Comparison of ENCODE assay signal across 36 cellular contexts in the genomic region with DNA sequence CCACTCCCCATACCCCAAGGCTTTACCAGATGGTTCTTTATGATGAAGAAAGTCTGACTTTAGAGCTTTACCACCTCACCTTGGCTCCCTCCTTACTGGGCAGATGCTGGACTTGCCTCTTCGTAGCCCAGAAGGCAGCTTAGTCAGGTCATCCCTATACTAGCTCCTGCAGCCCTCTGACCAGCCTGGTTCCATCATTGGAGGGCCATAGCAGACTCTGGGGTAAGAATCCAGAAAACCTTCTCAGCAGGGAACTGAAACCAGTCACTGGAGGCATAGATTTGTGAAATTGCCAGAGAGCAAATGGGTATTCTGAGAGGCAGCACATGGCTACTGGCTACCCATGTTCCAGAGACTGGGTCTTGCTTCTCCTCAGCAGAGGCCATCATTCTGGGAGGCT. TPM values are rescaled to one million over a fixed set of nuclear protein-coding genes. Genes with fewer than 3 reads are reported as not detected.
DNase-seq lines count a peak whose midpoint lies in the region; ATAC-seq and TF ChIP-seq lines count a peak whose summit lies in the region.
"Had no signal": no experiment of that assay in that cellular context is flagged by ENCODE, and none has a peak within 500 bp of the region (broad histone marks: within the 10 kb centered on the region; RNA-seq: fewer than 3 reads in every experiment).

No MANE protein-coding gene starts in this region.

- no peak overlapping the region for H3K4me3 ChIP-seq in testis
- no peak overlapping the region for H3K4me3 ChIP-seq in upper lobe of right lung
- no peak overlapping the region for H3K4me3 ChIP-seq in body of pancreas
- H3K4me3 ChIP-seq: A549; BLaER1; BLaER1 treated with 17β-estradiol and CSF1 and Interleukin-3, amounts not matched to agents 10 nM and 100 nM had no signal

- ATAC-seq in upper lobe of right lung (no peak), GM19452 (IDR thresholded peaks at IDR 0.05; ENCODE audit: unreplicated experiment) (no peak), body of pancreas (no peak)
- ATAC-seq: A549; CD8-positive, alpha-beta T cell had no signal

- peaks cover 2% of the 10 kb centered on the region for H3K36me3 Mint-ChIP-seq in osteocyte (ENCODE audit: unreplicated experiment)
- H3K36me3 Mint-ChIP-seq: CD14-positive monocyte; CD4-positive, alpha-beta memory T cell; CD4-positive, CD25-positive, alpha-beta regulatory T cell; CD8-positive, alpha-beta memory T cell; CD8-positive, alpha-beta T cell had no signal

- peak; percentile 30 for DNase-seq in osteocyte (ENCODE audit: extremely low spot score, unreplicated experiment)
- DNase-seq in testis = peak; percentile 1
- DNase-seq in upper lobe of right lung = peak; percentile 2
- peak; percentile 22 for DNase-seq in ureter (ENCODE audit: low spot score)
- DNase-seq in caudate nucleus (lab: John Stamatoyannopoulos, UW) = no peak
- no peak for DNase-seq in NCI-H1048 (lab: John Stamatoyannopoulos, UW)
- DNase-seq in body of pancreas = no peak
- DNase-seq: 8988T; ACHN; AML-193; BE2C; C1 segment of cervical spinal cord; Caco-2; Calu3; CD4-positive, alpha-beta memory T cell; CD4-positive, alpha-beta T cell; CD4-positive, CD25-positive, alpha-beta regulatory T cell; CD8-positive, alpha-beta memory T cell; CD8-positive, alpha-beta T cell; COR-L47; DMS 273 treated with DMSO at 0.1 percent for 48 hours; DMS153; DMS53; DMS79; DMS79 treated with DMSO at 0.1 percent for 48 hours; DND-41; EL had no signal

- H3K27me3 Mint-ChIP-seq in osteocyte (ENCODE audit: unreplicated experiment) = no peaks in the 10 kb centered on the region
- H3K27me3 Mint-ChIP-seq: B cell; CD4-positive, alpha-beta memory T cell; CD4-positive, CD25-positive, alpha-beta regulatory T cell had no signal

- no peaks in the 10 kb centered on the region for H3K4me1 Mint-ChIP-seq in osteocyte (ENCODE audit: unreplicated experiment)
- H3K4me1 Mint-ChIP-seq: B cell; CD14-positive monocyte; CD4-positive, alpha-beta memory T cell; CD4-positive, CD25-positive, alpha-beta regulatory T cell; CD8-positive, alpha-beta memory T cell had no signal

- H3K27ac Mint-ChIP-seq in osteocyte (ENCODE audit: unreplicated experiment) = no peak overlapping the region
- H3K27ac Mint-ChIP-seq: B cell; CD14-positive monocyte; CD4-positive, alpha-beta memory T cell; CD4-positive, alpha-beta T cell; CD4-positive, CD25-positive, alpha-beta regulatory T cell; CD8-positive, alpha-beta memory T cell; CD8-positive, alpha-beta T cell had no signal

- H3K9me3 ChIP-seq in testis (no peaks in the 10 kb centered on the region), upper lobe of right lung (no peaks in the 10 kb centered on the region), body of pancreas (no peaks in the 10 kb centered on the region)
- H3K9me3 ChIP-seq: BE2C, Caco-2 had no signal

- H3K4me3 Mint-ChIP-seq in osteocyte (ENCODE audit: unreplicated experiment) = no peak overlapping the region
- H3K4me3 Mint-ChIP-seq: B cell; CD14-positive monocyte; CD4-positive, alpha-beta memory T cell; CD4-positive, alpha-beta T cell; CD4-positive, CD25-positive, alpha-beta regulatory T cell; CD8-positive, alpha-beta memory T cell; CD8-positive, alpha-beta T cell had no signal

- H3K36me3 ChIP-seq in testis (ENCODE audit: low read depth, missing control alignments) = no peaks in the 10 kb centered on the region
- H3K36me3 ChIP-seq in upper lobe of right lung = no peaks in the 10 kb centered on the region
- no peaks in the 10 kb centered on the region for H3K36me3 ChIP-seq in body of pancreas (replicated peaks in 1 of 2; ENCODE audit: insufficient read depth in 1 of 2, low read depth in 2 of 2)
- H3K36me3 ChIP-seq: BE2C; BLaER1; BLaER1 treated with 17β-estradiol and CSF1 and Interleukin-3, amounts not matched to agents 10 nM and 100 nM had no signal

- TF ChIP-seq POLR2A in testis (IDR thresholded peaks at IDR 0.05) (no peak), body of pancreas (IDR thresholded peaks at IDR 0.05) (no peak)

- peaks cover 54% of the 10 kb centered on the region for H3K9me3 Mint-ChIP-seq in osteocyte (ENCODE audit: unreplicated experiment)
- H3K9me3 Mint-ChIP-seq: CD4-positive, alpha-beta T cell had no signal

- no peaks in the 10 kb centered on the region for H3K27me3 ChIP-seq in testis
- no peaks in the 10 kb centered on the region for H3K27me3 ChIP-seq in upper lobe of right lung
- no peaks in the 10 kb centered on the region for H3K27me3 ChIP-seq in body of pancreas
- H3K27me3 ChIP-seq: BE2C; BLaER1; BLaER1 treated with 17β-estradiol and CSF1 and Interleukin-3, amounts not matched to agents 10 nM and 100 nM had no signal

- intact Hi-C loops in testis (cut with DNase I; ENCODE audit: low total_unique reads) = no loop called here
- intact Hi-C loops in upper lobe of right lung (cut with DNase I) = no loop called here
- intact Hi-C loops in body of pancreas (cut with DNase I) = no loop called here

- no peak overlapping the region for H3K27ac ChIP-seq in testis
- H3K27ac ChIP-seq in upper lobe of right lung = no peak overlapping the region
- no peak overlapping the region for H3K27ac ChIP-seq in caudate nucleus (ENCODE audit: low read depth, low read length)
- H3K27ac ChIP-seq in body of pancreas = no peak overlapping the region
- H3K27ac ChIP-seq: 22Rv1; A549; BLaER1; BLaER1 treated with 17β-estradiol and CSF1 and Interleukin-3, amounts not matched to agents 10 nM and 100 nM; C4-2B had no signal

- 79 to 82% methylated on average over 1 of the region's 1 CpG for WGBS in testis, 2 donors
- 25 to 58% methylated on average over 1 of the region's 1 CpG for WGBS in body of pancreas, 2 donors

- H3K4me1 ChIP-seq in testis (no peaks in the 10 kb centered on the region), upper lobe of right lung (no peaks in the 10 kb centered on the region), body of pancreas (no peaks in the 10 kb centered on the region)
- H3K4me1 ChIP-seq: A549; BE2C; BLaER1; BLaER1 treated with 17β-estradiol and CSF1 and Interleukin-3, amounts not matched to agents 10 nM and 100 nM; Caco-2 had no signal

- TF ChIP-seq CTCF in osteocyte (IDR thresholded peaks at IDR 0.05) (no peak), testis (IDR thresholded peaks at IDR 0.05) (no peak), upper lobe of right lung (IDR thresholded peaks at IDR 0.05) (no peak), body of pancreas (IDR thresholded peaks at IDR 0.05) (no peak)

RNA-seq across cellular contexts. Expression of a gene that starts 21.8 kb away (rescaled TPM):
- total RNA-seq in osteocyte = not detected in 2 replicates
- total RNA-seq in testis = 1 to 10 TPM; 2.7 to 3.3 TPM
- 1.2 TPM for polyA plus RNA-seq in testis (ENCODE audit: insufficient read depth, low read depth, low replicate concordance)
- total RNA-seq in upper lobe of right lung = 0.29 TPM
- total RNA-seq in ureter = 0.16 TPM
- under 1 TPM; under 0.01 to 0.99 TPM for total RNA-seq in body of pancreas
- total RNA-seq: A673, Caco-2, Calu3 had no signal
- polyA plus RNA-seq: A549, CD14-positive monocyte had no signal

Comparison
In these comparisons a context has a peak if more than half of its experiments do, and no peak if none do; other contexts are left out.
1. DNase-seq: peak in osteocyte (single experiment), testis (single experiment), upper lobe of right lung (single experiment) and ureter (single experiment); none in caudate nucleus (0 of 61), NCI-H1048 (single experiment) and body of pancreas (0 of 4).